In the genomic region with DNA sequence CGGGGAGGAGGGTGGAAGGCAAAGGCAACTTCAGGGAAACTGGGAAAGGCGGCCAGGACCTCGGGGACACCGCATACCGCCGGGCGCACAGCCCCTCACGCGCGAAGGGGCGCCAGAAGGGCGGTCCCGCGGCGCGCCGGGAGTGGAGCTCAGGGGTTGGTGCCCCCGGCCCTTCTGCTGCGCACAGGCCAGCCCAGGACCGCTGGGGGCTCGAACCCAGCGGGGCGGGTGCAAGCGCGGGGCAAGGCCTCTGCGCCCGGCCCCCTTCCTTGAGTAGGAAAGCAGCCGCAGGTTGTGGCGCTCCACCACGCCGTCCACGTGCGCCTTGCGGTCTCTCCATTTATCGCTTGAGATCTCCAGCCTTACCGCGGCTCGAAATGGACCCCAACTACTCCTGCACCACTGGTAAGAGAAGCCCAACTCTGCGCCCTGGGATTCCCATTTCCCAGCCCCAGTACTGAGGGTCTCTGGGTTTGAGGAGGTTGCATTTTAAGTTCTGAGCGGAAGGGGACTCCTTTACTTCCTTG, we compare ENCODE assay signal across 15 cellular contexts. TPM values are rescaled to one million over a fixed set of nuclear protein-coding genes. Genes with fewer than 3 reads are reported as not detected.
DNase-seq lines count a peak whose midpoint lies in the region; ATAC-seq and TF ChIP-seq lines count a peak whose summit lies in the region.
"Had no signal": no experiment of that assay in that cellular context is flagged by ENCODE, and none has a peak within 500 bp of the region (broad histone marks: within the 10 kb centered on the region; RNA-seq: fewer than 3 reads in every experiment).

No MANE protein-coding gene starts in this region.

- H3K4me2 ChIP-seq in hepatocyte = peak overlapping the region; percentile 73

- peaks cover 30% of the 10 kb centered on the region for H3K4me1 Mint-ChIP-seq in activated T-cell treated with anti-CD3 and anti-CD28 coated beads, Interleukin-2, amount 50 U/mL, for 4 hours (ENCODE audit: low read depth)
- peaks cover 38% of the 10 kb centered on the region for H3K4me1 Mint-ChIP-seq in activated CD8-positive, alpha-beta T cell treated with anti-CD3 and anti-CD28 coated beads, Interleukin-2, amount 10 ng/mL, durations not matched to agents 7 days and 5 days (ENCODE audit: low read depth)
- peaks cover 30% of the 10 kb centered on the region for H3K4me1 Mint-ChIP-seq in stimulated activated effector memory CD8-positive, alpha-beta T cell treated with anti-CD3 and anti-CD28 coated beads, Interleukin-12 subunit alpha, Interleukin-12 subunit beta, amount 100 ng/mL, for 72 hours

- no peak overlapping the region for H3K27ac Mint-ChIP-seq in activated CD8-positive, alpha-beta T cell treated with anti-CD3 and anti-CD28 coated beads, Interleukin-2, amount 10 ng/mL, durations not matched to agents 7 days and 5 days
- H3K27ac Mint-ChIP-seq in stimulated activated effector memory CD8-positive, alpha-beta T cell treated with anti-CD3 and anti-CD28 coated beads, Interleukin-12 subunit alpha, Interleukin-12 subunit beta, amount 100 ng/mL, for 72 hours = no peak overlapping the region

- H3K27me3 ChIP-seq in hepatocyte = peaks cover 100% of the 10 kb centered on the region

- H3K36me3 Mint-ChIP-seq in activated T-cell treated with anti-CD3 and anti-CD28 coated beads, Interleukin-2, amount 50 U/mL, for 4 hours (ENCODE audit: insufficient read depth) = no peaks in the 10 kb centered on the region
- no peaks in the 10 kb centered on the region for H3K36me3 Mint-ChIP-seq in activated CD8-positive, alpha-beta T cell treated with anti-CD3 and anti-CD28 coated beads, Interleukin-2, amount 10 ng/mL, durations not matched to agents 7 days and 5 days (ENCODE audit: low read depth)
- H3K36me3 Mint-ChIP-seq in stimulated activated effector memory CD8-positive, alpha-beta T cell treated with anti-CD3 and anti-CD28 coated beads, Interleukin-12 subunit alpha, Interleukin-12 subunit beta, amount 100 ng/mL, for 72 hours = no peaks in the 10 kb centered on the region

- H4K20me1 ChIP-seq in hepatocyte (ENCODE audit: insufficient read depth, poor library complexity, severe bottlenecking) = no peaks in the 10 kb centered on the region

- 3% methylated on average over 22 of the region's 40 CpGs for WGBS in hepatocyte (ENCODE audit: low lambda C conversion rate, missing lambda C conversion rate)

- POLR2A ChIA-PET in activated CD8-positive, alpha-beta T cell treated with anti-CD3 and anti-CD28 coated beads, Interleukin-2, amount 10 ng/mL, durations not matched to agents 7 days and 5 days (lab: Charles Lee) = interaction anchor here (0.6 to 1.7 kb wide), 2 partner anchors 10 to 60 kb away, joined by 3 to 6 read pairs; partner anchors contain the start of gene MT1E

- H2AFZ ChIP-seq in hepatocyte = no peak overlapping the region

- no peaks in the 10 kb centered on the region for H3K9me3 ChIP-seq in hepatocyte (ENCODE audit: low read depth)

- H3K36me3 ChIP-seq in hepatocyte (replicated peaks; ENCODE audit: insufficient read depth, low read depth) = no peaks in the 10 kb centered on the region

- H3K4me3 Mint-ChIP-seq in activated T-cell treated with anti-CD3 and anti-CD28 coated beads, Interleukin-2, amount 50 U/mL, for 4 hours = peak overlapping the region; percentile 11
- peak overlapping the region; percentile 40 for H3K4me3 Mint-ChIP-seq in activated CD8-positive, alpha-beta T cell treated with anti-CD3 and anti-CD28 coated beads, Interleukin-2, amount 10 ng/mL, durations not matched to agents 7 days and 5 days
- peak overlapping the region; percentile 68 for H3K4me3 Mint-ChIP-seq in stimulated activated effector memory CD8-positive, alpha-beta T cell treated with anti-CD3 and anti-CD28 coated beads, Interleukin-12 subunit alpha, Interleukin-12 subunit beta, amount 100 ng/mL, for 72 hours

- CTCF ChIA-PET in activated CD8-positive, alpha-beta T cell treated with anti-CD3 and anti-CD28 coated beads, Interleukin-2, amount 10 ng/mL, durations not matched to agents 7 days and 5 days (lab: Charles Lee) = interaction anchor here (1.5 kb wide), 1 partner anchor 67 kb away, joined by 3 read pairs; no protein-coding TSS in a partner anchor

- peak in 1 of 2 donors; percentile 10 for ATAC-seq in activated T-cell treated with anti-CD3 and anti-CD28 coated beads, Interleukin-2, amount 50 U/mL, for 4 hours
- ATAC-seq in activated CD8-positive, alpha-beta T cell treated with anti-CD3 and anti-CD28 coated beads, Interleukin-2, amount 10 ng/mL, durations not matched to agents 7 days and 5 days = peak; percentile 11
- no peak for ATAC-seq in stimulated activated effector memory CD8-positive, alpha-beta T cell treated with anti-CD3 and anti-CD28 coated beads, Interleukin-12 subunit alpha, Interleukin-12 subunit beta, amount 100 ng/mL, for 72 hours

- peaks cover 87% of the 10 kb centered on the region for H3K27me3 Mint-ChIP-seq in activated T-cell treated with anti-CD3 and anti-CD28 coated beads, Interleukin-2, amount 50 U/mL, for 4 hours (ENCODE audit: low read depth)
- H3K27me3 Mint-ChIP-seq in activated CD8-positive, alpha-beta T cell treated with anti-CD3 and anti-CD28 coated beads, Interleukin-2, amount 10 ng/mL, durations not matched to agents 7 days and 5 days (ENCODE audit: low read depth) = peaks cover 91% of the 10 kb centered on the region

- peaks cover 13% of the 10 kb centered on the region for H3K4me1 ChIP-seq in hepatocyte (ENCODE audit: insufficient read depth)

- no peaks in the 10 kb centered on the region for H3K79me2 ChIP-seq in hepatocyte

- H3K27ac ChIP-seq in hepatocyte = no peak overlapping the region
- H3K27ac ChIP-seq: skin epidermis had no signal

- TF ChIP-seq CTCF in hepatocyte (IDR thresholded peaks at IDR 0.05; ENCODE audit: poor library complexity) = no peak

- H3K9me3 Mint-ChIP-seq in activated T-cell treated with anti-CD3 and anti-CD28 coated beads, Interleukin-2, amount 50 U/mL, for 4 hours = no peaks in the 10 kb centered on the region
- no peaks in the 10 kb centered on the region for H3K9me3 Mint-ChIP-seq in activated CD8-positive, alpha-beta T cell treated with anti-CD3 and anti-CD28 coated beads, Interleukin-2, amount 10 ng/mL, durations not matched to agents 7 days and 5 days (ENCODE audit: insufficient read depth)
- H3K9me3 Mint-ChIP-seq in stimulated activated effector memory CD8-positive, alpha-beta T cell treated with anti-CD3 and anti-CD28 coated beads, Interleukin-12 subunit alpha, Interleukin-12 subunit beta, amount 100 ng/mL, for 72 hours = no peaks in the 10 kb centered on the region

- H3K4me3 ChIP-seq in hepatocyte = no peak overlapping the region
- H3K4me3 ChIP-seq: skin epidermis had no signal

- H3K9me2 ChIP-seq in hepatocyte (replicated peaks; ENCODE audit: insufficient read depth) = no peaks in the 10 kb centered on the region

- no peak for DNase-seq in activated T-cell treated with anti-CD3 and anti-CD28 coated beads, Interleukin-2, amount 50 U/mL, for 4 hours
- DNase-seq in activated T-cell treated with anti-CD3 and anti-CD28 coated beads for 4 hours (no peak), hepatocyte (ENCODE audit: low spot score) (no peak), NCI-H1417 treated with DMSO at 0.1 percent for 48 hours (lab: John Stamatoyannopoulos, UW) (no peak), NCI-H510A (lab: John Stamatoyannopoulos, UW) (no peak)
- no peak for DNase-seq in activated CD8-positive, alpha-beta T cell treated with anti-CD3 and anti-CD28 coated beads, Interleukin-2, amount 10 ng/mL, durations not matched to agents 7 days and 5 days
- DNase-seq in stimulated activated effector memory CD8-positive, alpha-beta T cell treated with anti-CD3 and anti-CD28 coated beads, Interleukin-12 subunit alpha, Interleukin-12 subunit beta, amount 100 ng/mL, for 72 hours (ENCODE audit: low spot score in 2 of 2) = no peak
- DNase-seq in NK-92 treated with Interleukin-12 subunit alpha and Interleukin-12 subunit beta, amount 100 ng/mL, for 24 hours (lab: John Stamatoyannopoulos, UW) = no peak
- DNase-seq: ACHN; activated CD8-positive, alpha-beta memory T cell treated with anti-CD3 and anti-CD28 coated beads, Interleukin-2, amount 50 U/mL, for 4 hours; NCI-H1092; NCI-H446; T-helper 9 cell had no signal

RNA-seq across cellular contexts. Expression of gene MT1A, which starts 3.0 kb away (rescaled TPM):
- not detected for total RNA-seq in activated T-cell treated with anti-CD3 and anti-CD28 coated beads, Interleukin-2, amount 50 U/mL, for 4 hours
- total RNA-seq in activated CD8-positive, alpha-beta T cell treated with anti-CD3 and anti-CD28 coated beads, Interleukin-2, amount 10 ng/mL, durations not matched to agents 7 days and 5 days = not detected
- not detected in 2 replicates for total RNA-seq in hepatocyte
- polyA plus RNA-seq in hepatocyte = 1.9 and 2.7 TPM in 2 replicates

RNA-seq across cellular contexts. Expression of gene MT1M, which starts 3.0 kb away (rescaled TPM):
- under 1 TPM in 1 of 3 donors, not detected in 2; 0.48 TPM for total RNA-seq in activated T-cell treated with anti-CD3 and anti-CD28 coated beads, Interleukin-2, amount 50 U/mL, for 4 hours
- total RNA-seq in activated CD8-positive, alpha-beta T cell treated with anti-CD3 and anti-CD28 coated beads, Interleukin-2, amount 10 ng/mL, durations not matched to agents 7 days and 5 days = not detected
- 0.60 TPM in 1 of 2 replicates, not detected in the other for total RNA-seq in hepatocyte
- 0.26 TPM in 1 of 2 replicates, not detected in the other for polyA plus RNA-seq in hepatocyte

RNA-seq across cellular contexts. Expression of gene MT1E, which starts 9.9 kb away (rescaled TPM):
- total RNA-seq in activated T-cell treated with anti-CD3 and anti-CD28 coated beads, Interleukin-2, amount 50 U/mL, for 4 hours = 100 to 1,000 TPM in 1 of 3 donors, 10 to 100 TPM in 2; 49.1 to 122 (median 71.4) TPM
- total RNA-seq in activated CD8-positive, alpha-beta T cell treated with anti-CD3 and anti-CD28 coated beads, Interleukin-2, amount 10 ng/mL, durations not matched to agents 7 days and 5 days = 10 to 100 TPM; 65.0 to 74.8 TPM
- 42.3 and 65.5 TPM in 2 replicates for total RNA-seq in hepatocyte
- 105 and 121 TPM in 2 replicates for polyA plus RNA-seq in hepatocyte

RNA-seq across cellular contexts. Expression of gene MT1B, which starts 16.2 kb away (rescaled TPM):
- total RNA-seq in activated T-cell treated with anti-CD3 and anti-CD28 coated beads, Interleukin-2, amount 50 U/mL, for 4 hours = not detected
- total RNA-seq in activated CD8-positive, alpha-beta T cell treated with anti-CD3 and anti-CD28 coated beads, Interleukin-2, amount 10 ng/mL, durations not matched to agents 7 days and 5 days = not detected
- not detected in 2 replicates for total RNA-seq in hepatocyte
- polyA plus RNA-seq in hepatocyte = 0.47 and 2.2 TPM in 2 replicates
- total RNA-seq: cardiac septum had no signal

RNA-seq across cellular contexts. Expression of gene MT1F, which starts 22.3 kb away (rescaled TPM):
- total RNA-seq in activated T-cell treated with anti-CD3 and anti-CD28 coated beads, Interleukin-2, amount 50 U/mL, for 4 hours = 10 to 100 TPM; 10.9 to 14.4 (median 12.4) TPM
- total RNA-seq in activated CD8-positive, alpha-beta T cell treated with anti-CD3 and anti-CD28 coated beads, Interleukin-2, amount 10 ng/mL, durations not matched to agents 7 days and 5 days = 10 to 100 TPM; 25.8 to 28.0 TPM
- 3.1 and 7.1 TPM in 2 replicates for total RNA-seq in hepatocyte
- polyA plus RNA-seq in hepatocyte = 8.7 and 11.8 TPM in 2 replicates

Comparison
In these comparisons a context has a peak if more than half of its experiments do, and no peak if none do; other contexts are left out.
1. H3K4me3 Mint-ChIP-seq: peak in every context shown above with its lines; median percentile 68 in stimulated activated effector memory CD8-positive, alpha-beta T cell treated with anti-CD3 and anti-CD28 coated beads, Interleukin-12 subunit alpha, Interleukin-12 subunit beta, amount 100 ng/mL, for 72 hours; 40 in activated CD8-positive, alpha-beta T cell treated with anti-CD3 and anti-CD28 coated beads, Interleukin-2, amount 10 ng/mL, durations not matched to agents 7 days and 5 days; 11 in activated T-cell treated with anti-CD3 and anti-CD28 coated beads, Interleukin-2, amount 50 U/mL, for 4 hours.